ENCODE assay signal across 19 cellular contexts in the genomic region with DNA sequence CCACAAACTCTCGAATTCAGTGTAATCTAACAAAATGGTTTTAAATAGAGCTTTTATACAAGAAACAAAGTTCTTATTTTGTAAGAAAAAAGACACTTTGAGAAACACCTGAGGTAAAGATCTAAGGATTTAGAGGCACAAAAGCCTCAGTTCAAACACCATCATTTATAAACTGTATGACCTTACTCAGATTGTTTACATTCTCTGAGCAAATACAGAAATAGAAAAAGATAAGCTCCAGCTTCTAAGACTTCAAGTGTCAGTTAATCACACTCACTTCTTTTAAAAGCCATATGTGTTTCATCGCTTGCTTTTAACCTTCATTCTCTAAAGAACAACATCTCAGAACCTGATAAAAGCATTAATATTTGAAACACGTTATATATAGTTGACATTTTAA. TPM values are rescaled to one million over a fixed set of nuclear protein-coding genes. Genes with fewer than 3 reads are reported as not detected.
DNase-seq lines count a peak whose midpoint lies in the region.
"Had no signal": no experiment of that assay in that cellular context is flagged by ENCODE, and none has a peak within 500 bp of the region (broad histone marks: within the 10 kb centered on the region; RNA-seq: fewer than 3 reads in every experiment).

No MANE protein-coding gene starts in this region.

- peaks cover 4% of the 10 kb centered on the region for H3K9me3 Mint-ChIP-seq in activated naive CD8-positive, alpha-beta T cell treated with anti-CD3 and anti-CD28 coated beads for 36 hours

- no peaks in the 10 kb centered on the region for H3K4me1 Mint-ChIP-seq in activated naive CD8-positive, alpha-beta T cell treated with anti-CD3 and anti-CD28 coated beads for 36 hours
- H3K4me1 Mint-ChIP-seq: T-helper 17 cell had no signal

- no peaks in the 10 kb centered on the region for H3K36me3 Mint-ChIP-seq in activated naive CD8-positive, alpha-beta T cell treated with anti-CD3 and anti-CD28 coated beads for 36 hours

- H3K4me3 Mint-ChIP-seq in activated naive CD8-positive, alpha-beta T cell treated with anti-CD3 and anti-CD28 coated beads for 36 hours: no peak overlapping the region
- H3K4me3 Mint-ChIP-seq: CD4-positive, alpha-beta T cell; T-helper 17 cell had no signal

- no peak overlapping the region for H3K27ac Mint-ChIP-seq in activated naive CD8-positive, alpha-beta T cell treated with anti-CD3 and anti-CD28 coated beads for 36 hours
- H3K27ac Mint-ChIP-seq: CD4-positive, alpha-beta T cell; T-helper 17 cell had no signal

- DNase-seq in NCI-H748 (lab: John Stamatoyannopoulos, UW; ENCODE audit: unreplicated experiment): peak; percentile 17
- DNase-seq in NCI-H748 treated with DMSO at 0.1 percent for 48 hours (lab: John Stamatoyannopoulos, UW): no peak
- DNase-seq in DMS53 (lab: John Stamatoyannopoulos, UW): peak; percentile 72
- DNase-seq in NCI-H1436 (lab: John Stamatoyannopoulos, UW): peak; percentile 21
- DNase-seq in NCI-H69 (lab: John Stamatoyannopoulos, UW): peak; percentile 11
- DNase-seq in amniotic stem cell (lab: John Stamatoyannopoulos, UW): no peak
- DNase-seq in activated naive CD8-positive, alpha-beta T cell treated with anti-CD3 and anti-CD28 coated beads for 36 hours: no peak
- no peak for DNase-seq in foreskin melanocyte
- DNase-seq: AML-193; CD4-positive, alpha-beta T cell; COR-L47; DND-41; HCEC 1CT; KBM-7; NCI-H187; NCI-H2081 treated with DMSO at 0.1 percent for 48 hours; SK-N-SH; SW 1271; T-helper 17 cell had no signal

- no peaks in the 10 kb centered on the region for H3K27me3 Mint-ChIP-seq in activated naive CD8-positive, alpha-beta T cell treated with anti-CD3 and anti-CD28 coated beads for 36 hours
- H3K27me3 Mint-ChIP-seq: CD4-positive, alpha-beta T cell; T-helper 17 cell had no signal

RNA-seq across cellular contexts. Expression of gene CADPS2, which starts 27.9 kb away (rescaled TPM):
- total RNA-seq in activated naive CD8-positive, alpha-beta T cell treated with anti-CD3 and anti-CD28 coated beads for 36 hours: not detected
- total RNA-seq: CD4-positive, alpha-beta T cell; T-helper 17 cell had no signal

Comparison
In these comparisons a context has a peak if more than half of its experiments do, and no peak if none do; other contexts are left out.
1. DNase-seq: peak in NCI-H748 (single experiment), DMS53 (single experiment), NCI-H1436 (single experiment) and NCI-H69 (single experiment); none in NCI-H748 treated with DMSO at 0.1 percent for 48 hours (single experiment), amniotic stem cell (single experiment), activated naive CD8-positive, alpha-beta T cell treated with anti-CD3 and anti-CD28 coated beads for 36 hours (single experiment) and foreskin melanocyte (single experiment).